In the genomic region with DNA sequence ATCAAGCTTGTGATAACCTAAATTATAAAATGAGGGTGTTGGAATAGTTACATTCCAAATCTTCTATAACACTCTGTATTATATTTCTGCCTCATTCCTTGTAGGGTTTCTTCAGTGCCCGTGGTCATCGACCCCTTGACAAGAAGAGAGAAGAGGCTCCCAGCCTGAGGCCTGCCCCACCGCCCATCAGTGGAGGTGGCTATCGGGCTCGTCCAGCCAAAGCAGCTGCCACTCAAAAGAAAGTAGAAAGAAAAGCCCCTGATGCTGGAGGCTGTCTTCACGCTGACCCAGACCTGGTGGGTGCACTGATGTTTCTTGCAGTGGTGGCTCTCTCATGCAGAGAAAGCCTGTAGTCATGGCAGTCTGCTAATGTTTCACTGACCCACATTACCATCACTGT, we compare ENCODE assay signal across 38 cellular contexts. TPM values are rescaled to one million over a fixed set of nuclear protein-coding genes. Genes with fewer than 3 reads are reported as not detected.
"Had no signal": no experiment of that assay in that cellular context is flagged by ENCODE, and none has a peak within 500 bp of the region (broad histone marks: within the 10 kb centered on the region; RNA-seq: fewer than 3 reads in every experiment).

No MANE protein-coding gene starts in this region.

- DNase-seq: activated CD4-positive, alpha-beta memory T cell treated with anti-CD3 and anti-CD28 coated beads for 36 hours; activated CD4-positive, alpha-beta T cell treated with anti-CD3 and anti-CD28 coated beads for 36 hours; activated CD4-positive, alpha-beta T cell treated with anti-CD3 and anti-CD28 coated beads, Interleukin-2, amount 10 ng/mL, durations not matched to agents 24 days and 14 days; activated CD4-positive, CD25-positive, alpha-beta regulatory T cell; activated CD4-positive, CD25-positive, alpha-beta regulatory T cell treated with anti-CD3 and anti-CD28 coated beads, Interleukin-2, amount 50 U/mL, for 72 hours; activated CD8-positive, alpha-beta memory T cell treated with anti-CD3 and anti-CD28 coated beads, Interleukin-2, amount 10 ng/mL, durations not matched to agents 7 days and 5 days; activated CD8-positive, alpha-beta memory T cell treated with anti-CD3 and anti-CD28 coated beads, Interleukin-2, amount 50 U/mL, for 4 hours; activated CD8-positive, alpha-beta T cell treated with anti-CD3 and anti-CD28 coated beads, Interleukin-2, amount 10 ng/mL, durations not matched to agents 7 days and 5 days; activated effector memory CD4-positive, alpha-beta T cell treated with anti-CD3 and anti-CD28 coated beads, Interleukin-2, amount 50 U/mL, for 16 hours; activated naive CD4-positive, alpha-beta T cell treated with anti-CD3 and anti-CD28 coated beads for 36 hours; activated naive CD8-positive, alpha-beta T cell treated with anti-CD3 and anti-CD28 coated beads for 36 hours; activated naive CD8-positive, alpha-beta T cell treated with anti-CD3 and anti-CD28 coated beads, Interleukin-2, amount 50 U/mL, for 24 hours; activated T-cell treated with anti-CD3 and anti-CD28 coated beads, Interleukin-2, amount 50 U/mL, for 1 hour; activated T-cell treated with anti-CD3 and anti-CD28 coated beads, Interleukin-2, amount 50 U/mL, for 48 hours; adrenal gland; amygdala; aorta; body of pancreas; caudate nucleus; effector CD8-positive, alpha-beta T cell; esophagus squamous epithelium; foreskin melanocyte; T-helper 2 cell had no signal

- H3K9me3 ChIP-seq: adrenal gland, body of pancreas, esophagus squamous epithelium, gastroesophageal sphincter had no signal

- H3K27ac ChIP-seq: adrenal gland, body of pancreas, epithelial cell of prostate, esophagus squamous epithelium, gastroesophageal sphincter had no signal

- H3K4me3 ChIP-seq: adrenal gland, body of pancreas, esophagus squamous epithelium, gastroesophageal sphincter had no signal

- H3K27me3 ChIP-seq: adrenal gland, body of pancreas, esophagus squamous epithelium, gastroesophageal sphincter had no signal

- H3K36me3 ChIP-seq: adrenal gland, esophagus squamous epithelium, gastroesophageal sphincter had no signal

- H3K4me1 ChIP-seq: adrenal gland, body of pancreas, esophagus squamous epithelium, gastroesophageal sphincter had no signal

- ATAC-seq: activated CD4-positive, alpha-beta T cell treated with anti-CD3 and anti-CD28 coated beads for 36 hours; activated CD8-positive, alpha-beta memory T cell treated with anti-CD3 and anti-CD28 coated beads, Interleukin-2, amount 10 ng/mL, durations not matched to agents 7 days and 5 days; activated CD8-positive, alpha-beta T cell treated with anti-CD3 and anti-CD28 coated beads, Interleukin-2, amount 10 ng/mL, durations not matched to agents 7 days and 5 days; activated naive CD8-positive, alpha-beta T cell treated with anti-CD3 and anti-CD28 coated beads, Interleukin-2, amount 50 U/mL, for 24 hours; body of pancreas; gastroesophageal sphincter had no signal

- FAIRE-seq: colon, endometrium, endothelial cell of umbilical vein had no signal

RNA-seq across cellular contexts. Expression of a gene that starts 2.9 kb away (rescaled TPM):
- total RNA-seq: activated CD4-positive, alpha-beta memory T cell treated with anti-CD3 and anti-CD28 coated beads for 36 hours; activated CD4-positive, alpha-beta T cell treated with anti-CD3 and anti-CD28 coated beads for 36 hours; activated CD4-positive, alpha-beta T cell treated with anti-CD3 and anti-CD28 coated beads, Interleukin-2, amount 10 ng/mL, durations not matched to agents 24 days and 14 days; activated CD8-positive, alpha-beta memory T cell treated with anti-CD3 and anti-CD28 coated beads for 36 hours; activated CD8-positive, alpha-beta memory T cell treated with anti-CD3 and anti-CD28 coated beads, Interleukin-2, amount 10 ng/mL, durations not matched to agents 7 days and 5 days; activated CD8-positive, alpha-beta T cell treated with anti-CD3 and anti-CD28 coated beads, Interleukin-2, amount 10 ng/mL, durations not matched to agents 7 days and 5 days; activated naive CD4-positive, alpha-beta T cell treated with anti-CD3 and anti-CD28 coated beads for 36 hours; activated naive CD8-positive, alpha-beta T cell treated with anti-CD3 and anti-CD28 coated beads for 36 hours; activated T-helper 1 cell treated with anti-CD3 and anti-CD28 coated beads, Interleukin-12 subunit alpha, Interleukin-12 subunit beta, Interleukin-2, Interleukin-4 antibody, amounts not matched to agents 30 ng/mL and 10 ng/mL and 1 ng/mL, durations not matched to agents 14 hours and 24 hours and 36 hours; activated T-helper 2 cell treated with anti-CD3 and anti-CD28 coated beads, Interferon-gamma antibody, Interleukin-2, Interleukin-4, amounts not matched to agents 10 μg/mL and 5 μg/mL and 100 μg/mL, durations not matched to agents 14 hours and 24 hours and 36 hours; aorta; body of pancreas; dermis microvascular lymphatic vessel endothelial cell; endothelial cell of umbilical vein; esophagus squamous epithelium; fibroblast of lung; fibroblast of villous mesenchyme; glomerular endothelial cell; T-helper 1 cell treated with Interleukin-12 subunit alpha and Interleukin-12 subunit beta and Interleukin-4 antibody, amounts not matched to agents 30 ng/mL and 1 ng/mL, for 36 hours had no signal
- polyA plus RNA-seq: endothelial cell of umbilical vein, esophagus, fibroblast of lung had no signal

RNA-seq across cellular contexts. Expression of a gene that starts 24.8 kb away (rescaled TPM):
- total RNA-seq: activated CD4-positive, alpha-beta memory T cell treated with anti-CD3 and anti-CD28 coated beads for 36 hours; activated CD4-positive, alpha-beta T cell treated with anti-CD3 and anti-CD28 coated beads for 36 hours; activated CD4-positive, alpha-beta T cell treated with anti-CD3 and anti-CD28 coated beads, Interleukin-2, amount 10 ng/mL, durations not matched to agents 24 days and 14 days; activated CD8-positive, alpha-beta memory T cell treated with anti-CD3 and anti-CD28 coated beads for 36 hours; activated CD8-positive, alpha-beta memory T cell treated with anti-CD3 and anti-CD28 coated beads, Interleukin-2, amount 10 ng/mL, durations not matched to agents 7 days and 5 days; activated CD8-positive, alpha-beta T cell treated with anti-CD3 and anti-CD28 coated beads, Interleukin-2, amount 10 ng/mL, durations not matched to agents 7 days and 5 days; activated naive CD4-positive, alpha-beta T cell treated with anti-CD3 and anti-CD28 coated beads for 36 hours; activated naive CD8-positive, alpha-beta T cell treated with anti-CD3 and anti-CD28 coated beads for 36 hours; activated T-helper 1 cell treated with anti-CD3 and anti-CD28 coated beads, Interleukin-12 subunit alpha, Interleukin-12 subunit beta, Interleukin-2, Interleukin-4 antibody, amounts not matched to agents 30 ng/mL and 10 ng/mL and 1 ng/mL, durations not matched to agents 14 hours and 24 hours and 36 hours; activated T-helper 2 cell treated with anti-CD3 and anti-CD28 coated beads, Interferon-gamma antibody, Interleukin-2, Interleukin-4, amounts not matched to agents 10 μg/mL and 5 μg/mL and 100 μg/mL, durations not matched to agents 14 hours and 24 hours and 36 hours; aorta; chondrocyte; dermis microvascular lymphatic vessel endothelial cell; endothelial cell of umbilical vein; esophagus squamous epithelium; fibroblast of lung; fibroblast of villous mesenchyme; glomerular endothelial cell; T-helper 1 cell treated with Interleukin-12 subunit alpha and Interleukin-12 subunit beta and Interleukin-4 antibody, amounts not matched to agents 30 ng/mL and 1 ng/mL, for 36 hours had no signal
- polyA plus RNA-seq: endothelial cell of umbilical vein, esophagus, fibroblast of lung had no signal

RNA-seq across cellular contexts. Expression of a gene that starts 46.8 kb away (rescaled TPM):
- total RNA-seq: activated CD4-positive, alpha-beta memory T cell treated with anti-CD3 and anti-CD28 coated beads for 36 hours; activated CD4-positive, alpha-beta T cell treated with anti-CD3 and anti-CD28 coated beads for 36 hours; activated CD4-positive, alpha-beta T cell treated with anti-CD3 and anti-CD28 coated beads, Interleukin-2, amount 10 ng/mL, durations not matched to agents 24 days and 14 days; activated CD8-positive, alpha-beta memory T cell treated with anti-CD3 and anti-CD28 coated beads for 36 hours; activated CD8-positive, alpha-beta memory T cell treated with anti-CD3 and anti-CD28 coated beads, Interleukin-2, amount 10 ng/mL, durations not matched to agents 7 days and 5 days; activated CD8-positive, alpha-beta T cell treated with anti-CD3 and anti-CD28 coated beads, Interleukin-2, amount 10 ng/mL, durations not matched to agents 7 days and 5 days; activated naive CD4-positive, alpha-beta T cell treated with anti-CD3 and anti-CD28 coated beads for 36 hours; activated naive CD8-positive, alpha-beta T cell treated with anti-CD3 and anti-CD28 coated beads for 36 hours; activated T-helper 1 cell treated with anti-CD3 and anti-CD28 coated beads, Interleukin-12 subunit alpha, Interleukin-12 subunit beta, Interleukin-2, Interleukin-4 antibody, amounts not matched to agents 30 ng/mL and 10 ng/mL and 1 ng/mL, durations not matched to agents 14 hours and 24 hours and 36 hours; activated T-helper 2 cell treated with anti-CD3 and anti-CD28 coated beads, Interferon-gamma antibody, Interleukin-2, Interleukin-4, amounts not matched to agents 10 μg/mL and 5 μg/mL and 100 μg/mL, durations not matched to agents 14 hours and 24 hours and 36 hours; body of pancreas; chondrocyte; dermis microvascular lymphatic vessel endothelial cell; endothelial cell of umbilical vein; esophagus squamous epithelium; fibroblast of lung; fibroblast of villous mesenchyme; gastroesophageal sphincter; glomerular endothelial cell; T-helper 1 cell treated with Interleukin-12 subunit alpha and Interleukin-12 subunit beta and Interleukin-4 antibody, amounts not matched to agents 30 ng/mL and 1 ng/mL, for 36 hours had no signal
- polyA plus RNA-seq: endothelial cell of umbilical vein, esophagus, fibroblast of lung had no signal
